28 cellular contexts compared by ENCODE assay signal in genomic region chr6:150516199-150516598, GRCh38.
"Had no signal": no experiment of that assay in that cellular context is flagged by ENCODE, and none has a peak within 500 bp of the region (broad histone marks: within the 10 kb centered on the region; RNA-seq: fewer than 3 reads in every experiment).

No MANE protein-coding gene starts in this region.

- H3K9me3 ChIP-seq: esophagus squamous epithelium, gastroesophageal sphincter had no signal

- H3K36me3 ChIP-seq: brain microvascular endothelial cell, esophagus squamous epithelium, gastroesophageal sphincter had no signal

- H3K4me3 Mint-ChIP-seq: activated CD4-positive, alpha-beta memory T cell treated with anti-CD3 and anti-CD28 coated beads, Interleukin-2, amount 10 ng/mL, durations not matched to agents 7 days and 5 days; activated CD4-positive, alpha-beta T cell treated with anti-CD3 and anti-CD28 coated beads, Interleukin-2, amount 10 ng/mL, durations not matched to agents 7 days and 5 days; activated naive CD8-positive, alpha-beta T cell; activated T-cell treated with anti-CD3 and anti-CD28 coated beads, Interleukin-2, amount 50 U/mL, for 24 hours; activated T-cell treated with anti-CD3 and anti-CD28 coated beads, Interleukin-2, amount 50 U/mL, for 72 hours; central memory CD8-positive, alpha-beta T cell; dendritic cell treated with granulocyte-macrophage colony-stimulating factor and Interleukin-4, amounts not matched to agents 40 ng/mL and 50 ng/mL, for 4 days; effector memory CD8-positive, alpha-beta T cell; WTC11 had no signal

- ATAC-seq: activated T-cell treated with anti-CD3 and anti-CD28 coated beads, Interleukin-2, amount 50 U/mL, for 72 hours; effector memory CD8-positive, alpha-beta T cell; gastroesophageal sphincter; WTC11 had no signal

- H3K4me1 ChIP-seq: gastroesophageal sphincter had no signal

- H3K27me3 Mint-ChIP-seq: central memory CD8-positive, alpha-beta T cell; dendritic cell treated with granulocyte-macrophage colony-stimulating factor and Interleukin-4, amounts not matched to agents 40 ng/mL and 50 ng/mL, for 4 days had no signal

- H3K27ac ChIP-seq: brain microvascular endothelial cell, coronary artery, dorsolateral prefrontal cortex, esophagus squamous epithelium, gastroesophageal sphincter had no signal

- H3K9me3 Mint-ChIP-seq: activated CD4-positive, alpha-beta memory T cell treated with anti-CD3 and anti-CD28 coated beads, Interleukin-2, amount 10 ng/mL, durations not matched to agents 7 days and 5 days; activated CD4-positive, alpha-beta T cell treated with anti-CD3 and anti-CD28 coated beads, Interleukin-2, amount 10 ng/mL, durations not matched to agents 7 days and 5 days; activated T-cell treated with anti-CD3 and anti-CD28 coated beads, Interleukin-2, amount 50 U/mL, for 24 hours; activated T-cell treated with anti-CD3 and anti-CD28 coated beads, Interleukin-2, amount 50 U/mL, for 72 hours; central memory CD8-positive, alpha-beta T cell; dendritic cell treated with granulocyte-macrophage colony-stimulating factor and Interleukin-4, amounts not matched to agents 40 ng/mL and 50 ng/mL, for 4 days; effector memory CD8-positive, alpha-beta T cell had no signal

- H3K36me3 Mint-ChIP-seq: activated naive CD8-positive, alpha-beta T cell; WTC11 had no signal

- H3K4me3 ChIP-seq: coronary artery, dorsolateral prefrontal cortex, esophagus squamous epithelium, gastroesophageal sphincter had no signal

- H3K4me1 Mint-ChIP-seq: activated CD4-positive, alpha-beta memory T cell treated with anti-CD3 and anti-CD28 coated beads, Interleukin-2, amount 10 ng/mL, durations not matched to agents 7 days and 5 days; activated CD4-positive, alpha-beta T cell treated with anti-CD3 and anti-CD28 coated beads, Interleukin-2, amount 10 ng/mL, durations not matched to agents 7 days and 5 days; central memory CD8-positive, alpha-beta T cell had no signal

- H3K27ac Mint-ChIP-seq: activated CD4-positive, alpha-beta memory T cell treated with anti-CD3 and anti-CD28 coated beads, Interleukin-2, amount 10 ng/mL, durations not matched to agents 7 days and 5 days; activated CD4-positive, alpha-beta T cell treated with anti-CD3 and anti-CD28 coated beads, Interleukin-2, amount 10 ng/mL, durations not matched to agents 7 days and 5 days; activated naive CD8-positive, alpha-beta T cell; activated T-cell treated with anti-CD3 and anti-CD28 coated beads, Interleukin-2, amount 50 U/mL, for 24 hours; activated T-cell treated with anti-CD3 and anti-CD28 coated beads, Interleukin-2, amount 50 U/mL, for 72 hours; dendritic cell treated with granulocyte-macrophage colony-stimulating factor and Interleukin-4, amounts not matched to agents 40 ng/mL and 50 ng/mL, for 4 days; effector memory CD8-positive, alpha-beta T cell; WTC11 had no signal

- H3K27me3 ChIP-seq: brain microvascular endothelial cell, dorsolateral prefrontal cortex, esophagus squamous epithelium, gastroesophageal sphincter had no signal

- DNase-seq: activated CD4-positive, alpha-beta memory T cell treated with anti-CD3 and anti-CD28 coated beads, Interleukin-2, amount 10 ng/mL, durations not matched to agents 7 days and 5 days; activated CD4-positive, alpha-beta T cell treated with anti-CD3 and anti-CD28 coated beads for 1 hour; activated CD4-positive, alpha-beta T cell treated with anti-CD3 and anti-CD28 coated beads for 4 hours; activated CD4-positive, alpha-beta T cell treated with anti-CD3 and anti-CD28 coated beads, Interleukin-2, amount 10 ng/mL, durations not matched to agents 7 days and 5 days; activated CD4-positive, alpha-beta T cell treated with anti-CD3 and anti-CD28 coated beads, Interleukin-2, amount 50 U/mL, for 4 hours; activated CD8-positive, alpha-beta memory T cell treated with anti-CD3 and anti-CD28 coated beads, Interleukin-2, amount 50 U/mL, for 48 hours; activated gamma-delta T cell; activated naive CD4-positive, alpha-beta T cell; activated naive CD4-positive, alpha-beta T cell treated with anti-CD3 and anti-CD28 coated beads, Interleukin-2, amount 50 U/mL, for 16 hours; activated T-cell treated with anti-CD3 and anti-CD28 coated beads for 4 hours; activated T-cell treated with anti-CD3 and anti-CD28 coated beads, Interleukin-2, amount 50 U/mL, for 24 hours; activated T-cell treated with anti-CD3 and anti-CD28 coated beads, Interleukin-2, amount 50 U/mL, for 72 hours; amniotic stem cell; anterior cingulate cortex; brain microvascular endothelial cell; dorsolateral prefrontal cortex; effector CD4-positive, alpha-beta T cell; effector memory CD8-positive, alpha-beta T cell; erythroblast; esophagus squamous epithelium; foreskin melanocyte; T-helper 2 cell had no signal
